18 cellular contexts compared by ENCODE assay signal in genomic region chr2:162103443-162104009, GRCh38. TPM values are rescaled to one million over a fixed set of nuclear protein-coding genes. Genes with fewer than 3 reads are reported as not detected.
DNase-seq lines count a peak whose midpoint lies in the region; ATAC-seq and TF ChIP-seq lines count a peak whose summit lies in the region.
"Had no signal": no experiment of that assay in that cellular context is flagged by ENCODE, and none has a peak within 500 bp of the region (broad histone marks: within the 10 kb centered on the region; RNA-seq: fewer than 3 reads in every experiment).

No MANE protein-coding gene starts in this region.

- peaks cover 3% of the 10 kb centered on the region for H3K36me3 Mint-ChIP-seq in type B pancreatic cell
- H3K36me3 Mint-ChIP-seq in T-helper 17 cell (ENCODE audit: low read depth), result no peaks in the 10 kb centered on the region

- ATAC-seq in T-helper 17 cell, result no peak
- ATAC-seq in GM18520 (IDR thresholded peaks at IDR 0.05; ENCODE audit: unreplicated experiment), result no peak
- ATAC-seq: HCT116, Right ventricle myocardium inferior had no signal

- H3K27me3 Mint-ChIP-seq in type B pancreatic cell, result peaks cover 5% of the 10 kb centered on the region
- H3K27me3 Mint-ChIP-seq in T-helper 17 cell, result no peaks in the 10 kb centered on the region

- H3K27ac Mint-ChIP-seq in type B pancreatic cell (no peak overlapping the region), T-helper 17 cell (no peak overlapping the region)

- H3K4me1 Mint-ChIP-seq in type B pancreatic cell (ENCODE audit: unreplicated experiment) (no peaks in the 10 kb centered on the region), T-helper 17 cell (peaks cover 6% of the 10 kb centered on the region)

- H3K9me3 ChIP-seq in T-helper 17 cell (ENCODE audit: control insufficient read depth, low read length, poor library complexity, severe bottlenecking), result no peaks in the 10 kb centered on the region
- H3K9me3 ChIP-seq: left ventricle myocardium inferior, tibial artery had no signal

- DNase-seq in DMS79 (lab: John Stamatoyannopoulos, UW) (peak; percentile 60), NCI-H1092 treated with DMSO at 0.1 percent for 48 hours (lab: John Stamatoyannopoulos, UW) (peak; percentile 38), NCI-H748 treated with DMSO at 0.1 percent for 48 hours (lab: John Stamatoyannopoulos, UW) (peak; percentile 43), fibroblast of pulmonary artery (ENCODE audit: low read depth) (peak; percentile 54), type B pancreatic cell (ENCODE audit: extremely low spot score, unreplicated experiment) (no peak), T-helper 17 cell (no peak)
- DNase-seq: activated CD4-positive, CD25-positive, alpha-beta regulatory T cell treated with anti-CD3 and anti-CD28 coated beads, Interleukin-2, amount 50 U/mL, for 72 hours; activated gamma-delta T cell treated with Interleukin-2 at 50 U/mL for 16 hours; left ventricle myocardium inferior; MM.1S; tibial artery had no signal

- H3K9me3 Mint-ChIP-seq in type B pancreatic cell, result no peaks in the 10 kb centered on the region

- H3K4me3 Mint-ChIP-seq in type B pancreatic cell (no peak overlapping the region), T-helper 17 cell (no peak overlapping the region)

- no peak overlapping the region for H3K4me3 ChIP-seq in fibroblast of pulmonary artery (replicated peaks; ENCODE audit: low read depth, low read length)
- H3K4me3 ChIP-seq: left ventricle myocardium inferior, skin epidermis, tibial artery had no signal

- TF ChIP-seq CTCF in fibroblast of pulmonary artery (IDR thresholded peaks at IDR 0.05; ENCODE audit: low read length, missing control alignments), result no peak
- TF ChIP-seq CTCF in type B pancreatic cell (conservative IDR thresholded peaks at IDR 0.05), result no peak

RNA-seq across cellular contexts. Expression of gene DPP4, which starts 29.5 kb away (rescaled TPM):
- total RNA-seq in type B pancreatic cell (ENCODE audit: low replicate concordance) (55.9 and 89.4 TPM in 2 replicates), T-helper 17 cell (10 to 100 TPM; 53.6 to 57.3 TPM)

RNA-seq across cellular contexts. Expression of gene GCG, which starts 48.5 kb away (rescaled TPM):
- 4,376 and 4,649 TPM in 2 replicates for total RNA-seq in type B pancreatic cell (ENCODE audit: low replicate concordance)
- total RNA-seq in T-helper 17 cell, result not detected
- total RNA-seq: cerebellum; left ventricle myocardium inferior; osteoblast; Right ventricle myocardium inferior; T-helper 2 cell treated with Interferon-gamma antibody and Interleukin-4, amounts not matched to agents 100 ng/mL and 5 ng/mL, for 36 hours had no signal

Comparison
In these comparisons a context has a peak if more than half of its experiments do, and no peak if none do; other contexts are left out.
1. DNase-seq: peak in DMS79 (single experiment), NCI-H1092 treated with DMSO at 0.1 percent for 48 hours (single experiment), NCI-H748 treated with DMSO at 0.1 percent for 48 hours (single experiment) and fibroblast of pulmonary artery (single experiment); none in type B pancreatic cell (single experiment) and T-helper 17 cell (0 of 3).
2. RNA of gene GCG, which starts 48.5 kb away (total RNA-seq): 4,376 to 4,649 TPM in type B pancreatic cell; not detected in T-helper 17 cell; every median in the first group is over 1,000 times any median in the second.